ENCODE assay signal across 8 cellular contexts in genomic region chr3:113697192-113698090, GRCh38. TPM values are rescaled to one million over a fixed set of nuclear protein-coding genes. Genes with fewer than 3 reads are reported as not detected.
DNase-seq lines count a peak whose midpoint lies in the region; ATAC-seq and TF ChIP-seq lines count a peak whose summit lies in the region.

No MANE protein-coding gene starts in this region.

- no peaks in the 10 kb centered on the region for H3K27me3 Mint-ChIP-seq in activated CD4-positive, alpha-beta T cell treated with anti-CD3 and anti-CD28 coated beads, Interleukin-2, amount 10 ng/mL, durations not matched to agents 7 days and 5 days

- H3K36me3 Mint-ChIP-seq in activated CD4-positive, alpha-beta T cell treated with anti-CD3 and anti-CD28 coated beads, Interleukin-2, amount 10 ng/mL, durations not matched to agents 7 days and 5 days (ENCODE audit: low read depth): peaks cover 1% of the 10 kb centered on the region

- CTCF ChIA-PET in activated CD4-positive, alpha-beta T cell treated with anti-CD3 and anti-CD28 coated beads, Interleukin-2, amount 10 ng/mL, durations not matched to agents 7 days and 5 days (lab: Charles Lee): interaction anchor here (0.8 to 1.8 kb wide), 2 partner anchors 11 to 36 kb away, joined by 3 to 6 read pairs; no protein-coding TSS in a partner anchor

- DNase-seq in DMS79 (lab: John Stamatoyannopoulos, UW) (peak; percentile 52), HuH-7.5 (ENCODE audit: low spot score) (peak; percentile 52), epithelial cell of esophagus (ENCODE audit: low read depth) (peak; percentile 36)
- DNase-seq in activated CD4-positive, alpha-beta T cell treated with anti-CD3 and anti-CD28 coated beads, Interleukin-2, amount 10 ng/mL, durations not matched to agents 7 days and 5 days: peak; percentile 29
- no peak for DNase-seq in effector CD8-positive, alpha-beta T cell (lab: John Stamatoyannopoulos, UW)
- no peak for DNase-seq in NK-92 treated with Interleukin-12 subunit alpha and Interleukin-12 subunit beta, amount 100 ng/mL, for 24 hours (lab: John Stamatoyannopoulos, UW)

- H3K36me3 ChIP-seq in mucosa of stomach (ENCODE audit: control insufficient read depth, insufficient read depth, low read length): no peaks in the 10 kb centered on the region

- H3K4me3 ChIP-seq in epithelial cell of esophagus (ENCODE audit: low read length): peak overlapping the region; percentile 92
- H3K4me3 ChIP-seq in mucosa of stomach (ENCODE audit: low read length): peak overlapping the region; percentile 96

- no peak overlapping the region for H3K4me3 Mint-ChIP-seq in activated CD4-positive, alpha-beta T cell treated with anti-CD3 and anti-CD28 coated beads, Interleukin-2, amount 10 ng/mL, durations not matched to agents 7 days and 5 days

- H3K27ac Mint-ChIP-seq in activated CD4-positive, alpha-beta T cell treated with anti-CD3 and anti-CD28 coated beads, Interleukin-2, amount 10 ng/mL, durations not matched to agents 7 days and 5 days: no peak overlapping the region

- H3K9me3 ChIP-seq in mucosa of stomach (ENCODE audit: control insufficient read depth, low read length): no peaks in the 10 kb centered on the region

- TF ChIP-seq CTCF in epithelial cell of esophagus (IDR thresholded peaks at IDR 0.05; ENCODE audit: insufficient read depth, low read depth, low read length, missing control alignments): no peak

- H3K9me3 Mint-ChIP-seq in activated CD4-positive, alpha-beta T cell treated with anti-CD3 and anti-CD28 coated beads, Interleukin-2, amount 10 ng/mL, durations not matched to agents 7 days and 5 days: no peaks in the 10 kb centered on the region

- TF ChIP-seq POLR2A in GM18505 (IDR thresholded peaks at IDR 0.05; ENCODE audit: borderline replicate concordance, extremely low read depth, insufficient read depth, insufficient read length): no peak

- no peaks in the 10 kb centered on the region for H3K27me3 ChIP-seq in mucosa of stomach (ENCODE audit: control insufficient read depth, insufficient read depth, low read length)

- POLR2A ChIA-PET in activated CD4-positive, alpha-beta T cell treated with anti-CD3 and anti-CD28 coated beads, Interleukin-2, amount 10 ng/mL, durations not matched to agents 7 days and 5 days (lab: Charles Lee): no interaction called here

- peaks cover 23% of the 10 kb centered on the region for H3K4me1 Mint-ChIP-seq in activated CD4-positive, alpha-beta T cell treated with anti-CD3 and anti-CD28 coated beads, Interleukin-2, amount 10 ng/mL, durations not matched to agents 7 days and 5 days

- H3K4me1 ChIP-seq in mucosa of stomach (ENCODE audit: control insufficient read depth, insufficient read depth, low read length): peaks cover 16% of the 10 kb centered on the region

- H3K9ac ChIP-seq in mucosa of stomach (ENCODE audit: low read length): peak overlapping the region; percentile 91

- no peak for ATAC-seq in GM18505 (IDR thresholded peaks at IDR 0.05; ENCODE audit: unreplicated experiment)

RNA-seq across cellular contexts. Expression of gene USF3, which starts 1.0 kb away (rescaled TPM):
- 10 to 100 TPM; 18.3 to 20.4 TPM for total RNA-seq in activated CD4-positive, alpha-beta T cell treated with anti-CD3 and anti-CD28 coated beads, Interleukin-2, amount 10 ng/mL, durations not matched to agents 7 days and 5 days

RNA-seq across cellular contexts. Expression of gene NAA50, which starts 48.6 kb away (rescaled TPM):
- 10 to 100 TPM; 91.4 to 95.2 TPM for total RNA-seq in activated CD4-positive, alpha-beta T cell treated with anti-CD3 and anti-CD28 coated beads, Interleukin-2, amount 10 ng/mL, durations not matched to agents 7 days and 5 days

RNA-seq across cellular contexts. Expression of gene ATP6V1A, which starts 49.4 kb away (rescaled TPM):
- total RNA-seq in activated CD4-positive, alpha-beta T cell treated with anti-CD3 and anti-CD28 coated beads, Interleukin-2, amount 10 ng/mL, durations not matched to agents 7 days and 5 days: 10 to 100 TPM; 40.7 to 41.7 TPM

Comparison
In these comparisons a context has a peak if more than half of its experiments do, and no peak if none do; other contexts are left out.
1. DNase-seq: peak in DMS79 (single experiment), HuH-7.5 (single experiment), activated CD4-positive, alpha-beta T cell treated with anti-CD3 and anti-CD28 coated beads, Interleukin-2, amount 10 ng/mL, durations not matched to agents 7 days and 5 days (single experiment) and epithelial cell of esophagus (single experiment); none in effector CD8-positive, alpha-beta T cell (single experiment) and NK-92 treated with Interleukin-12 subunit alpha and Interleukin-12 subunit beta, amount 100 ng/mL, for 24 hours (single experiment).